8 cellular contexts compared by ENCODE assay signal in the genomic region with DNA sequence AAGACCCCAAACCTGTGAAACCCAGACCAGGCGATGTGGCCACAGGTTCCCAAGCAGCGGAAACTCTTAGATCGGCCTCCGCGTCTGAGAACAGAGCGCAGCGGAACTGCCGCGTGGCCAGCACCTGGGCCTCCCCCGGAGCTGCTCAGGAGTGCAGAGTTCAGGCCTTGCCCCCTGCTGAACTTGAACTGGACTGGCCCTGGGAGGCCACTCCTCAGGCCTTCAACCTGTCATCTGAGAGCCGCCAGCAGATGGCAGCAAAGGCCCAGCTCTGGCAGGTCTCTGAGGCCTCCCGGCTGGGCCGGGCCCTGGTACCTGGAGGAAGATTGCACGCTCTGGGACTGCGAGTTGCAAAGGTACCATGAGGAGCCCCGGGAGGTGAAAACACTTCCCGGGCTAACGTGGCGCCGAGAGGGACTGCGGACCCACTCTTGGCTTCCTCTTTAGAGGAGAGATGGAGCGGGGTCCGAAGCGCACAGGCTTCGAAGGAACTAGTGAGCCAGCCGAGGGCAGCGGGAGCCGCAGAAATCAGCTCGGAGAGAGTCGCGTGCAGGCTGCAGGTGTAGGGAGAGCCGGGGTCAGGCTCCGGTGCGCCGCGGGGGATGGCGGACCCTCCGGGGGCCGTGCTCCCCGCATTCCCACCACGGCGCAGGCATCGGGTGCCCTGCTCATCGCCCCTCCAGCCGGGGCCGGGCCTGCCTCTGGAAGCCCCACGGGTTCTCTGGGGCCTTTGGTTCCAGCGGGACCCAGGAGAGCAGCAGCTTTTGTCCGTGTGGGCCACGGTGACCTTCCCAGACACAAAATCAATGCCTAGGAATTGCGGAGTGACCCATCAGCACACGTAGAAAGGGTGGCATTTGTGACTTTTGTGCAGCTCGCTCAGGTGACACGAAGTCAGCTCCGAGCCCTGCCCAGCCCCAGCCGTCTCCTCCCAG.
DNase-seq lines count a peak whose midpoint lies in the region; ATAC-seq and TF ChIP-seq lines count a peak whose summit lies in the region.

No MANE protein-coding gene starts in this region.

- H3K4me2 ChIP-seq in DND-41 (ENCODE audit: insufficient read depth, low read length) = no peak overlapping the region

- H4K20me1 ChIP-seq in DND-41 (ENCODE audit: insufficient read depth, low read length) = no peaks in the 10 kb centered on the region; the same call in 1 of the 2 replicates

- H3K79me2 ChIP-seq in DND-41 (ENCODE audit: insufficient read depth, low read length) = no peaks in the 10 kb centered on the region

- H3K4me3 ChIP-seq in DND-41 (ENCODE audit: low read depth in 1 of 2, low read length in 2 of 2) = no peak overlapping the region
- H3K4me3 ChIP-seq in HUES48 (ENCODE audit: low read depth, low read length) = peak overlapping the region; percentile 42; the same call in 1 of the 2 replicates
- H3K4me3 ChIP-seq in neuron (ENCODE audit: low read length) = peak overlapping the region; percentile 21
- H3K4me3 ChIP-seq in stomach smooth muscle (ENCODE audit: low read length in 2 of 2) = peak overlapping the region; percentile 59 to 70

- TF ChIP-seq CTCF in DND-41 (IDR thresholded peaks at IDR 0.05; ENCODE audit: borderline replicate concordance, extremely low read depth, low read length, poor library complexity, severe bottlenecking) (peak; percentile 86), foreskin keratinocyte (conservative IDR thresholded peaks at IDR 0.05) (peak; percentile 88)

- no peaks in the 10 kb centered on the region for H3K4me1 ChIP-seq in DND-41 (ENCODE audit: insufficient read depth, low read length)
- 0 out of 2 replicates have a peak, but pooled peaks cover 6% of the 10 kb centered on the region for H3K4me1 ChIP-seq in HUES48 (ENCODE audit: control insufficient read depth, insufficient read depth, low read length)
- no peaks in the 10 kb centered on the region for H3K4me1 ChIP-seq in foreskin keratinocyte
- H3K4me1 ChIP-seq in neuron (ENCODE audit: insufficient read depth, low read length) = no peaks in the 10 kb centered on the region
- H3K4me1 ChIP-seq in stomach smooth muscle (ENCODE audit: control insufficient read depth, insufficient read depth, low read length) = peaks cover 3% of the 10 kb centered on the region

- H3K27ac ChIP-seq in DND-41 (ENCODE audit: low read length) (no peak overlapping the region), HUES48 (ENCODE audit: low read depth, low read length) (no peak overlapping the region), foreskin keratinocyte (no peak overlapping the region), stomach smooth muscle (ENCODE audit: low read length) (no peak overlapping the region)

- peak; percentile 75 for DNase-seq in DND-41
- peak; percentile 73 for DNase-seq in RKO (ENCODE audit: low spot score)
- peak; percentile 96 for DNase-seq in activated effector memory CD4-positive, alpha-beta T cell treated with anti-CD3 and anti-CD28 coated beads, Interleukin-2, amount 50 U/mL, for 16 hours
- DNase-seq in foreskin keratinocyte = peak; percentile 34 to 51

- H3K36me3 ChIP-seq in DND-41 (ENCODE audit: insufficient read depth, low read length) (no peaks in the 10 kb centered on the region), HUES48 (ENCODE audit: control insufficient read depth, insufficient read depth, low read length) (no peaks in the 10 kb centered on the region), neuron (ENCODE audit: insufficient read depth, low read length) (no peaks in the 10 kb centered on the region), stomach smooth muscle (ENCODE audit: control insufficient read depth in 2 of 2, insufficient read depth in 2 of 2, low read length in 2 of 2) (no peaks in the 10 kb centered on the region)

- H3K9me3 ChIP-seq in DND-41 (ENCODE audit: insufficient read depth, low read length, severe bottlenecking) (no peaks in the 10 kb centered on the region), HUES48 (ENCODE audit: control insufficient read depth, insufficient read depth, low read length) (peaks cover 4% of the 10 kb centered on the region), neuron (ENCODE audit: low read length) (peaks cover 5% of the 10 kb centered on the region), stomach smooth muscle (ENCODE audit: control insufficient read depth in 2 of 2, low read length in 2 of 2) (peaks cover 0 to 3% of the 10 kb centered on the region in 2 donors)

- no peak overlapping the region for H3K9ac ChIP-seq in DND-41 (ENCODE audit: low read depth, low read length)
- H3K9ac ChIP-seq in HUES48 (ENCODE audit: low read depth, low read length) = no peak overlapping the region
- H3K9ac ChIP-seq in stomach smooth muscle (ENCODE audit: low read length in 2 of 2) = peak overlapping the region; percentile 27 to 55

- ATAC-seq in DND-41 (ENCODE audit: insufficient read depth, low read depth) (peak; percentile 96), GM21526 (IDR thresholded peaks at IDR 0.05; ENCODE audit: low FRiP score, unreplicated experiment) (peak; percentile 96), foreskin keratinocyte (peak; percentile 95)

- no peak overlapping the region for H2AFZ ChIP-seq in DND-41 (ENCODE audit: low read depth, low read length)
- H2AFZ ChIP-seq in neuron (ENCODE audit: low read depth, low read length) = peak overlapping the region; percentile 72

- H3K27me3 ChIP-seq in DND-41 (ENCODE audit: insufficient read depth, low read length, poor library complexity) = no peaks in the 10 kb centered on the region
- H3K27me3 ChIP-seq in HUES48 (ENCODE audit: control insufficient read depth, insufficient read depth, low read length) = peaks cover 13% of the 10 kb centered on the region
- peaks cover 13% of the 10 kb centered on the region for H3K27me3 ChIP-seq in foreskin keratinocyte
- peaks cover 8% of the 10 kb centered on the region for H3K27me3 ChIP-seq in neuron (ENCODE audit: insufficient read depth, low read length)
- peaks cover 13 to 20% of the 10 kb centered on the region in 2 donors for H3K27me3 ChIP-seq in stomach smooth muscle (ENCODE audit: control insufficient read depth in 1 of 2, insufficient read depth in 2 of 2, low read length in 2 of 2)

Comparison
In these comparisons a context has a peak if more than half of its experiments do, and no peak if none do; other contexts are left out.
1. DNase-seq: peak in every context shown above with its lines; median percentile 96 in activated effector memory CD4-positive, alpha-beta T cell treated with anti-CD3 and anti-CD28 coated beads, Interleukin-2, amount 50 U/mL, for 16 hours; 75 in DND-41; 73 in RKO; 42 in foreskin keratinocyte.
2. H3K4me3 ChIP-seq: peak in HUES48 (single experiment), neuron (single experiment) and stomach smooth muscle (2 of 2); none in DND-41 (0 of 2).
3. H3K9ac ChIP-seq: peak in stomach smooth muscle (2 of 2); none in DND-41 (single experiment) and HUES48 (single experiment).
4. Peak in every context shown above with its lines, with median percentiles within 50 percentile points of each other: ATAC-seq.